Comparison of ENCODE assay signal across 9 cellular contexts in genomic region chr10:75229961-75230360, GRCh38. TPM values are rescaled to one million over a fixed set of nuclear protein-coding genes. Genes with fewer than 3 reads are reported as not detected.
A peak's percentile ranks its signal among the peaks of the same experiment; 100 is the strongest.
DNase-seq lines count a peak whose midpoint lies in the region; ATAC-seq lines count a peak whose summit lies in the region.
"Had no signal": no experiment of that assay in that cellular context is flagged by ENCODE, and none has a peak within 500 bp of the region (broad histone marks: within the 10 kb centered on the region; RNA-seq: fewer than 3 reads in every experiment).

No MANE protein-coding gene starts in this region.

- H3K9me3 Mint-ChIP-seq in activated T-cell treated with anti-CD3 and anti-CD28 coated beads, Interleukin-2, amount 50 U/mL, for 72 hours: no peaks in the 10 kb centered on the region
- H3K9me3 Mint-ChIP-seq in activated T-cell treated with anti-CD3 and anti-CD28 coated beads, Interleukin-2, amount 50 U/mL, for 4 hours: no peaks in the 10 kb centered on the region
- no peaks in the 10 kb centered on the region for H3K9me3 Mint-ChIP-seq in activated CD4-positive, alpha-beta memory T cell treated with anti-CD3 and anti-CD28 coated beads for 36 hours
- H3K9me3 Mint-ChIP-seq in stimulated activated memory B cell treated with anti-CD40 and anti-IgM and Interleukin-4, amounts not matched to agents 10 μg/mL and 1 μg/mL and 100 μg/mL, for 72 hours: no peaks in the 10 kb centered on the region

- intact Hi-C loops in activated CD4-positive, alpha-beta memory T cell treated with anti-CD3 and anti-CD28 coated beads for 36 hours (cut with micrococcal nuclease): loop anchor here (1.0 to 10.0 kb wide), 5 partner anchors 20 to 1055 kb away; partner anchors contain the start of gene VDAC2

- ATAC-seq in activated T-cell treated with anti-CD3 and anti-CD28 coated beads, Interleukin-2, amount 50 U/mL, for 72 hours (replicated peaks in 1 of 2): no peak
- ATAC-seq in activated T-cell treated with anti-CD3 and anti-CD28 coated beads, Interleukin-2, amount 50 U/mL, for 4 hours: no peak
- no peak for ATAC-seq in stimulated activated memory B cell treated with anti-CD40 and anti-IgM and Interleukin-4, amounts not matched to agents 10 μg/mL and 1 μg/mL and 100 μg/mL, for 72 hours
- ATAC-seq in GM18870 (IDR thresholded peaks at IDR 0.05; ENCODE audit: unreplicated experiment): no peak
- no peak for ATAC-seq in HG03045 (IDR thresholded peaks at IDR 0.05; ENCODE audit: unreplicated experiment)

- peak overlapping the region; percentile 91 for H3K27ac Mint-ChIP-seq in activated T-cell treated with anti-CD3 and anti-CD28 coated beads, Interleukin-2, amount 50 U/mL, for 72 hours
- H3K27ac Mint-ChIP-seq in activated CD4-positive, alpha-beta memory T cell treated with anti-CD3 and anti-CD28 coated beads for 36 hours: peak overlapping the region; percentile 51
- peak overlapping the region; percentile 58 for H3K27ac Mint-ChIP-seq in stimulated activated memory B cell treated with anti-CD40 and anti-IgM and Interleukin-4, amounts not matched to agents 10 μg/mL and 1 μg/mL and 100 μg/mL, for 72 hours

- H3K4me3 Mint-ChIP-seq in activated T-cell treated with anti-CD3 and anti-CD28 coated beads, Interleukin-2, amount 50 U/mL, for 72 hours: no peak overlapping the region
- no peak overlapping the region for H3K4me3 Mint-ChIP-seq in activated T-cell treated with anti-CD3 and anti-CD28 coated beads, Interleukin-2, amount 50 U/mL, for 4 hours
- H3K4me3 Mint-ChIP-seq in activated CD4-positive, alpha-beta memory T cell treated with anti-CD3 and anti-CD28 coated beads for 36 hours: no peak overlapping the region
- no peak overlapping the region for H3K4me3 Mint-ChIP-seq in stimulated activated memory B cell treated with anti-CD40 and anti-IgM and Interleukin-4, amounts not matched to agents 10 μg/mL and 1 μg/mL and 100 μg/mL, for 72 hours

- POLR2A ChIA-PET in activated CD4-positive, alpha-beta memory T cell treated with anti-CD3 and anti-CD28 coated beads for 36 hours (lab: Charles Lee): interaction anchor here (0.6 to 6.4 kb wide), 3 partner anchors 15 to 118 kb away, joined by 3 to 54 read pairs (median 7); partner anchors contain the start of genes SAMD8 and VDAC2

- H3K4me1 Mint-ChIP-seq in activated T-cell treated with anti-CD3 and anti-CD28 coated beads, Interleukin-2, amount 50 U/mL, for 72 hours (ENCODE audit: low read depth): peaks cover 60% of the 10 kb centered on the region
- peaks cover 44% of the 10 kb centered on the region for H3K4me1 Mint-ChIP-seq in activated T-cell treated with anti-CD3 and anti-CD28 coated beads, Interleukin-2, amount 50 U/mL, for 4 hours (ENCODE audit: low read depth)
- H3K4me1 Mint-ChIP-seq in activated CD4-positive, alpha-beta memory T cell treated with anti-CD3 and anti-CD28 coated beads for 36 hours (ENCODE audit: low read depth): peaks cover 44% of the 10 kb centered on the region
- peaks cover 52% of the 10 kb centered on the region for H3K4me1 Mint-ChIP-seq in stimulated activated memory B cell treated with anti-CD40 and anti-IgM and Interleukin-4, amounts not matched to agents 10 μg/mL and 1 μg/mL and 100 μg/mL, for 72 hours

- DNase-seq in activated T-cell treated with anti-CD3 and anti-CD28 coated beads, Interleukin-2, amount 50 U/mL, for 72 hours: no peak
- DNase-seq in activated T-cell treated with anti-CD3 and anti-CD28 coated beads, Interleukin-2, amount 50 U/mL, for 4 hours: no peak
- DNase-seq in activated CD4-positive, alpha-beta memory T cell treated with anti-CD3 and anti-CD28 coated beads for 36 hours: no peak
- DNase-seq in fibroblast of peridontal ligament (ENCODE audit: extremely low read depth) (peak; percentile 49), NOMO-1 treated with DMSO at 0.1 percent for 48 hours (lab: John Stamatoyannopoulos, UW; ENCODE audit: unreplicated experiment) (no peak)
- DNase-seq: NCI-H187 treated with DMSO at 0.1 percent for 48 hours had no signal

- H3K27me3 Mint-ChIP-seq in activated T-cell treated with anti-CD3 and anti-CD28 coated beads, Interleukin-2, amount 50 U/mL, for 72 hours (ENCODE audit: low read depth): no peaks in the 10 kb centered on the region
- H3K27me3 Mint-ChIP-seq in activated T-cell treated with anti-CD3 and anti-CD28 coated beads, Interleukin-2, amount 50 U/mL, for 4 hours (ENCODE audit: low read depth): no peaks in the 10 kb centered on the region
- H3K27me3 Mint-ChIP-seq in activated CD4-positive, alpha-beta memory T cell treated with anti-CD3 and anti-CD28 coated beads for 36 hours: no peaks in the 10 kb centered on the region
- no peaks in the 10 kb centered on the region for H3K27me3 Mint-ChIP-seq in stimulated activated memory B cell treated with anti-CD40 and anti-IgM and Interleukin-4, amounts not matched to agents 10 μg/mL and 1 μg/mL and 100 μg/mL, for 72 hours

- peaks cover 9 to 28% of the 10 kb centered on the region in 2 donors for H3K36me3 Mint-ChIP-seq in activated T-cell treated with anti-CD3 and anti-CD28 coated beads, Interleukin-2, amount 50 U/mL, for 72 hours (ENCODE audit: insufficient read depth in 2 of 2)
- H3K36me3 Mint-ChIP-seq in activated T-cell treated with anti-CD3 and anti-CD28 coated beads, Interleukin-2, amount 50 U/mL, for 4 hours (ENCODE audit: insufficient read depth): peaks cover 39% of the 10 kb centered on the region
- H3K36me3 Mint-ChIP-seq in activated CD4-positive, alpha-beta memory T cell treated with anti-CD3 and anti-CD28 coated beads for 36 hours: peaks cover 45% of the 10 kb centered on the region
- peaks cover 39% of the 10 kb centered on the region for H3K36me3 Mint-ChIP-seq in stimulated activated memory B cell treated with anti-CD40 and anti-IgM and Interleukin-4, amounts not matched to agents 10 μg/mL and 1 μg/mL and 100 μg/mL, for 72 hours

- CTCF ChIA-PET in activated CD4-positive, alpha-beta memory T cell treated with anti-CD3 and anti-CD28 coated beads for 36 hours (lab: Charles Lee): interaction anchor here (0.7 to 9.0 kb wide), 14 partner anchors 8 to 474 kb away, joined by 3 to 109 read pairs (median 6); partner anchors contain the start of genes SAMD8 and VDAC2

RNA-seq across cellular contexts. Expression of gene COMTD1, which starts 5.8 kb away (rescaled TPM):
- total RNA-seq in activated T-cell treated with anti-CD3 and anti-CD28 coated beads, Interleukin-2, amount 50 U/mL, for 72 hours: 10 to 100 TPM; 26.7 to 31.2 TPM
- total RNA-seq in activated T-cell treated with anti-CD3 and anti-CD28 coated beads, Interleukin-2, amount 50 U/mL, for 4 hours: 10 to 100 TPM; 30.0 to 35.1 (median 30.4) TPM
- 10 to 100 TPM; 40.0 to 41.3 TPM for total RNA-seq in activated CD4-positive, alpha-beta memory T cell treated with anti-CD3 and anti-CD28 coated beads for 36 hours

RNA-seq across cellular contexts. Expression of gene VDAC2, which starts 19.4 kb away (rescaled TPM):
- 100 to 1,000 TPM; 207 to 229 TPM for total RNA-seq in activated T-cell treated with anti-CD3 and anti-CD28 coated beads, Interleukin-2, amount 50 U/mL, for 72 hours
- 100 to 1,000 TPM; 269 to 284 (median 271) TPM for total RNA-seq in activated T-cell treated with anti-CD3 and anti-CD28 coated beads, Interleukin-2, amount 50 U/mL, for 4 hours
- total RNA-seq in activated CD4-positive, alpha-beta memory T cell treated with anti-CD3 and anti-CD28 coated beads for 36 hours: 100 to 1,000 TPM; 217 to 221 TPM
